ENCODE assay signal across 15 cellular contexts in the genomic region with DNA sequence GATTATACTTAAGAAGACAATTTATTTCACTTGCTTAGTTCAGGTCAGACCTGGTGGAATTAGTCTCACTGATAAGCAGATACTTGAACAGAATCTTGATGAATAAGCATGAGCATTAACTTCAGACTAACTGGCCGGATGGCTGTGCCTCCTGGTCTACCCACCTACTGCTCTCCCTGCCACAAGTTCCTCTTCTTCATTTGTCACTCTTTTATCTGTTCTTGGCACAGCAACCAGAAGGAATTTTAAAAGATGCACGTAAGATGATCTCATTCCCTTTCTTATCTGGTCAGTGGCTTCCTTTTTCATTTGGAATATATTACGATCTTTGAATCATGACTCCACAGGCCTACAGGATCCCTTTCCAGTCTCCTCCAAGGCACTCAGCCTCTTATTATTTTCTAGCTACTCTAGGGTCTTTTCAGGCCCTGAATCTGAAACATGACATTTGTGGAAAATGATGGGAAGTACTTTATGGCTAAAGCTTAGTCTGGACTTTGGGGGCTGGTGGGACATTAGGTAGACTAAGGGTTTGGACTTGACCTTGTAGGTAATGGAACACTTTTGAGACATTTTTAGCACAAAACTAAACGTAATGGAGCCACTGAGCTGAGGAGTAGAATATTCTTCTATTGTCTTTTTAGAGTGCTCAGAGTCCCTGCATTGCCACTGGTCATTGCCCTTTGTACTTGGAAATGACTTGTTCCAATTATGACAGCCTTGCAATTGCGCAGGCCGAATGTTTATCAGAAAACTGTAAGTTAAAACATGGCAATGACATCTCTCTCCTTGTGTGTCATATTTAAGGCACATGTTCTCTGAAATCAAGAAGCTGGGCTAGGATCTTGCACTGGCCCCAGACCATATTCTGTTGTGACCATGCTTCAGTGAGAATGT.
"Had no signal": no experiment of that assay in that cellular context is flagged by ENCODE, and none has a peak within 500 bp of the region (broad histone marks: within the 10 kb centered on the region; RNA-seq: fewer than 3 reads in every experiment).

No MANE protein-coding gene starts in this region.

- H3K4me1 ChIP-seq: breast epithelium, neural progenitor cell had no signal

- ATAC-seq: activated CD8-positive, alpha-beta memory T cell treated with anti-CD3 and anti-CD28 coated beads, Interleukin-2, amount 10 ng/mL, durations not matched to agents 7 days and 5 days; esophagus mucosa; left lobe of liver had no signal

- H3K27ac ChIP-seq: breast epithelium, neural progenitor cell, ovary, uterus had no signal

- H3K36me3 ChIP-seq: breast epithelium, neural progenitor cell, ovary, uterus had no signal

- DNase-seq: activated CD4-positive, alpha-beta T cell treated with anti-CD3 and anti-CD28 coated beads, Interleukin-2, amount 50 U/mL, for 48 hours; activated CD4-positive, CD25-positive, alpha-beta regulatory T cell treated with anti-CD3 and anti-CD28 coated beads, Interleukin-2, amount 50 U/mL, for 72 hours; activated CD8-positive, alpha-beta memory T cell treated with anti-CD3 and anti-CD28 coated beads, Interleukin-2, amount 10 ng/mL, durations not matched to agents 7 days and 5 days; activated gamma-delta T cell; activated T-cell treated with anti-CD3 and anti-CD28 coated beads, Interleukin-2, amount 50 U/mL, for 48 hours; anterior cingulate cortex; foreskin fibroblast; ovary; uterus had no signal

- H3K9me3 ChIP-seq: breast epithelium, ovary, uterus had no signal

- H3K4me3 ChIP-seq: breast epithelium, neural progenitor cell, ovary, uterus had no signal

- H3K9me3 Mint-ChIP-seq: neural progenitor cell; T-helper 1 cell treated with Interleukin-12 subunit alpha and Interleukin-12 subunit beta and Interleukin-4 antibody, amounts not matched to agents 30 μg/mL and 1 μg/mL, for 36 hours had no signal

- H3K4me3 Mint-ChIP-seq: activated CD8-positive, alpha-beta memory T cell treated with anti-CD3 and anti-CD28 coated beads, Interleukin-2, amount 10 ng/mL, durations not matched to agents 7 days and 5 days; activated naive CD8-positive, alpha-beta T cell; neural progenitor cell; T-helper 1 cell treated with Interleukin-12 subunit alpha and Interleukin-12 subunit beta and Interleukin-4 antibody, amounts not matched to agents 30 μg/mL and 1 μg/mL, for 36 hours had no signal

- H3K4me1 Mint-ChIP-seq: activated CD8-positive, alpha-beta memory T cell treated with anti-CD3 and anti-CD28 coated beads, Interleukin-2, amount 10 ng/mL, durations not matched to agents 7 days and 5 days had no signal

- H3K27me3 Mint-ChIP-seq: activated naive CD8-positive, alpha-beta T cell had no signal

- H3K27ac Mint-ChIP-seq: activated CD8-positive, alpha-beta memory T cell treated with anti-CD3 and anti-CD28 coated beads, Interleukin-2, amount 10 ng/mL, durations not matched to agents 7 days and 5 days; activated naive CD8-positive, alpha-beta T cell; neural progenitor cell; T-helper 1 cell treated with Interleukin-12 subunit alpha and Interleukin-12 subunit beta and Interleukin-4 antibody, amounts not matched to agents 30 μg/mL and 1 μg/mL, for 36 hours had no signal

- H3K36me3 Mint-ChIP-seq: activated CD8-positive, alpha-beta memory T cell treated with anti-CD3 and anti-CD28 coated beads, Interleukin-2, amount 10 ng/mL, durations not matched to agents 7 days and 5 days had no signal
